ENCODE assay signal across 1 cellular context in the genomic region with DNA sequence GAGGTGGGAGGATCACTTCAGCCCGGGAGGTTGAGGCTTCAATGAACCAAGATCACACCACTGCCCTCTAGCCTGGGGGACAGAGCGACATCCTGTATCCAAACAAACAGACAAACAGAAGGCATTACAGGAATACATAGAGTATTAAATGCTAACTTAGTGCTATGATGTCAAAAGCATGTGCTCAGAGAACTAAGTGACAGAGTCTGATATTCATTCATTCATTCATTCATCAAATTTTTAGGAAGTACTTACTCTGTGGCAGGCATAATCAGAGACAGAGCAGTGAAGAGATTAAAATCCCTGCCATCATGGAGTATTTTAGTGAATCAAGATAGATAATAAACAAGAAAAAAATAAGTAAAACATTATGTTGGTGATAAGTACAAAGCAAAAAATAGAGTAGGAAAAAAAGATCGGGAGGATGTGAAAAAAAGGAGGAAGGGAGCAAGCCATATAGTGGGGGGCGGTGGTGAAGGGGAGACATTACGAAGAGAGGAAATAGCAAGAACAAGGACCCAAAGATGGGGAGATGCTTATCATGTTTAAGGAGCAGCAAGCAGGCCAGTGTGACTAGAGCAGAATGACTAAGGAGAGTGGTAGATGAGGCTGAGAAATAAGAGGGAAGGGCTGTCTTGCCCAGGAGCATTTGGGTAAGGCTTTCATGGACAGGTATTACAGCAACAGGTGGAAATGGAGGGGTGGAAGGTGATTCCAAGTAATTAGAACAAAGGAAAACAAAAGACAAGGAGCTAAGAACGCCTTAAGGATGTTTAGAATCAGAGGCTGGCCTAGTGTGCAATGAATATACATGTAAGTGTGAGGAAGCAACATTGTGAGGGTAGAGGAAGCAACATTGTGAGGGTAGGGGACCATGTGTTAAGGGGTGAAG.
TF ChIP-seq lines count a peak whose summit lies in the region.

No MANE protein-coding gene starts in this region.

TF ChIP-seq in K562, 482 proteins besides CTCF, POLR2A, EP300 and RAD21:
- TF ChIP-seq ARID1B (IDR thresholded peaks at IDR 0.05) (peak; percentile 55; the same call in 1 of the 2 replicates), SMARCA4 (IDR thresholded peaks at IDR 0.05) (peak; percentile 76), CTBP1 (IDR thresholded peaks at IDR 0.05; ENCODE audit: borderline replicate concordance) (peak; percentile 61), ZNF431 (CRISPR knock-in tag; IDR thresholded peaks at IDR 0.05) (no peak), NFE2 (IDR thresholded peaks at IDR 0.05; ENCODE audit: low read depth) (peak; percentile 69), ZNF407 (IDR thresholded peaks at IDR 0.05; ENCODE audit: low read depth) (peak; percentile 11; the same call in 1 of the 2 replicates), ZNF316 (IDR thresholded peaks at IDR 0.05) (peak; percentile 60), HMBOX1 (IDR thresholded peaks at IDR 0.05) (peak; percentile 65), C11orf30 (IDR thresholded peaks at IDR 0.05; ENCODE audit: low read depth) (peak; percentile 66), ZEB2 (IDR thresholded peaks at IDR 0.05) (0 out of 2 replicates have a peak, but pooled peaks have one; percentile 25), HDGF (IDR thresholded peaks at IDR 0.05) (0 out of 2 replicates have a peak, but pooled peaks have one; percentile 46), CAMTA2 (CRISPR knock-in tag; conservative IDR thresholded peaks at IDR 0.05) (no peak), ZBTB49 (CRISPR knock-in tag; IDR thresholded peaks at IDR 0.05; ENCODE audit: borderline replicate concordance) (no peak), HDAC2 (IDR thresholded peaks at IDR 0.05) (0 out of 2 replicates have a peak, but pooled peaks have one; percentile 40), ELF2 (CRISPR knock-in tag; IDR thresholded peaks at IDR 0.05) (no peak), RCOR1 (IDR thresholded peaks at IDR 0.05; ENCODE audit: borderline replicate concordance in 1 of 2, low read depth in 2 of 2, low read length in 2 of 2) (peak in 1 of 2 experiments; percentile 68; a peak in 1 of 4 replicates), ZNF24 (IDR thresholded peaks at IDR 0.05) (peak; percentile 36; the same call in 1 of the 2 replicates), HSF4 (CRISPR knock-in tag; IDR thresholded peaks at IDR 0.05; ENCODE audit: borderline replicate concordance) (no peak), HDAC1 (IDR thresholded peaks at IDR 0.05) (peak in 1 of 2 experiments; percentile 69; a peak in 1 of 4 replicates), SMARCE1 (IDR thresholded peaks at IDR 0.05) (peak; percentile 52), DPF2 (IDR thresholded peaks at IDR 0.05) (peak; percentile 66), GATA2 (CRISPR knock-in tag; IDR thresholded peaks at IDR 0.05) (peak; percentile 50; the same call in 1 of the 2 replicates)
